Comparison of ENCODE assay signal across 24 cellular contexts in genomic region chr10:104521901-104522827, GRCh38.
DNase-seq lines count a peak whose midpoint lies in the region; ATAC-seq, FAIRE-seq and TF ChIP-seq lines count a peak whose summit lies in the region.
"Had no signal": no experiment of that assay in that cellular context is flagged by ENCODE, and none has a peak within 500 bp of the region (broad histone marks: within the 10 kb centered on the region; RNA-seq: fewer than 3 reads in every experiment).

No MANE protein-coding gene starts in this region.

- H3K27ac Mint-ChIP-seq in neural progenitor cell, result no peak overlapping the region
- H3K27ac Mint-ChIP-seq in CD8-positive, alpha-beta memory T cell, result no peak overlapping the region
- H3K27ac Mint-ChIP-seq: activated naive CD4-positive, alpha-beta T cell treated with anti-CD3 and anti-CD28 coated beads, Interleukin-2, amount 50 U/mL, for 24 hours; nephron progenitor cell had no signal

- H3K9me3 Mint-ChIP-seq in neural progenitor cell, result no peaks in the 10 kb centered on the region
- H3K9me3 Mint-ChIP-seq in CD8-positive, alpha-beta memory T cell, result peaks cover 0 to 1% (median 0%) of the 10 kb centered on the region in 5 donors
- H3K9me3 Mint-ChIP-seq: activated naive CD4-positive, alpha-beta T cell treated with anti-CD3 and anti-CD28 coated beads, Interleukin-2, amount 50 U/mL, for 24 hours; nephron progenitor cell had no signal

- no peaks in the 10 kb centered on the region for H3K23me2 ChIP-seq in H1 (ENCODE audit: low read depth, low read length)

- H3K4me3 ChIP-seq in H1 (ENCODE audit: extremely low read depth in 1 of 4, insufficient read depth in 2 of 4, low read depth in 3 of 4, low read length in 4 of 4) (no peak overlapping the region), neural progenitor cell (no peak overlapping the region)
- no peak overlapping the region for H3K4me3 ChIP-seq in CD8-positive, alpha-beta memory T cell (ENCODE audit: low read length)
- H3K4me3 ChIP-seq: breast epithelium, gastroesophageal sphincter, GM12878, sigmoid colon had no signal

- H2AK5ac ChIP-seq in H1 (ENCODE audit: low read depth, low read length), result no peak overlapping the region

- H2BK12ac ChIP-seq in H1 (ENCODE audit: low read depth, low read length), result no peak overlapping the region

- H3K4me2 ChIP-seq in H1 (ENCODE audit: insufficient read depth in 1 of 2, low read depth in 2 of 2, low read length in 2 of 2) (no peak overlapping the region), neural progenitor cell (no peak overlapping the region)

- H3K23ac ChIP-seq in H1 (ENCODE audit: insufficient read length), result no peak overlapping the region

- no peaks in the 10 kb centered on the region for H3K79me1 ChIP-seq in H1 (ENCODE audit: low read depth, low read length)

- H4K8ac ChIP-seq in H1 (ENCODE audit: extremely low read depth, insufficient read depth, low read length), result no peak overlapping the region

- H3K4me3 Mint-ChIP-seq in neural progenitor cell, result no peak overlapping the region
- H3K4me3 Mint-ChIP-seq in CD8-positive, alpha-beta memory T cell, result no peak overlapping the region
- H3K4me3 Mint-ChIP-seq: activated naive CD4-positive, alpha-beta T cell treated with anti-CD3 and anti-CD28 coated beads, Interleukin-2, amount 50 U/mL, for 24 hours; nephron progenitor cell had no signal

- 80% methylated on average over 10 of the region's 10 CpGs; no CpG with 5 or more reads in 1 of the 2 experiments for WGBS in H1 (ENCODE audit: extremely low coverage in 1 of 2, insufficient coverage in 1 of 2, insufficient read length in 1 of 2, insufficient replicate concordance in 2 of 2, low coverage in 1 of 2, low lambda C conversion rate in 2 of 2, missing lambda C conversion rate in 1 of 2), 2 experiments

- TF ChIP-seq EP300 in H1 (IDR thresholded peaks at IDR 0.05; ENCODE audit: borderline replicate concordance in 1 of 2, low read depth in 2 of 2, low read length in 2 of 2), result no peak

- H3K9ac ChIP-seq in H1 (replicated peaks in 1 of 4; ENCODE audit: extremely low read depth in 1 of 4, low read depth in 3 of 4, low read length in 3 of 4), result no peak overlapping the region
- H3K9ac ChIP-seq in neural progenitor cell, result no peak overlapping the region

- H3K27me3 ChIP-seq in H1 (replicated peaks in 1 of 4; ENCODE audit: control insufficient read depth in 3 of 4, extremely low read depth in 1 of 4, insufficient read depth in 3 of 4, low read length in 3 of 4) (no peaks in the 10 kb centered on the region), neural progenitor cell (no peaks in the 10 kb centered on the region)
- no peaks in the 10 kb centered on the region for H3K27me3 ChIP-seq in CD8-positive, alpha-beta memory T cell (ENCODE audit: insufficient read depth, low read length, poor library complexity, severe bottlenecking)
- H3K27me3 ChIP-seq: breast epithelium, gastroesophageal sphincter, sigmoid colon had no signal

- peak overlapping the region; percentile 58; the same call in 1 of the 2 replicates for H2AFZ ChIP-seq in H1 (ENCODE audit: low read length)
- H2AFZ ChIP-seq in neural progenitor cell (replicated peaks), result peak overlapping the region; percentile 40

- H3K14ac ChIP-seq in H1 (ENCODE audit: insufficient read length), result no peak overlapping the region

- DNase-seq in C1 segment of cervical spinal cord (lab: John Stamatoyannopoulos, UW) (peak in 8 of 14 donors; percentile 6 to 45 (median 23)), NCI-H2227 (lab: John Stamatoyannopoulos, UW; ENCODE audit: unreplicated experiment) (peak; percentile 81), H1 (ENCODE audit: low read depth in 1 of 2, low spot score in 2 of 2) (no peak), neural progenitor cell (ENCODE audit: low spot score) (no peak), T-helper 2 cell (no peak)
- no peak for DNase-seq in CD8-positive, alpha-beta memory T cell
- DNase-seq: activated CD4-positive, alpha-beta T cell treated with anti-CD3 and anti-CD28 coated beads, Interleukin-2, amount 50 U/mL, for 4 hours; activated T-cell treated with anti-CD3 and anti-CD28 coated beads, Interleukin-2, amount 50 U/mL, for 1 hour; erythroblast; mammary epithelial cell; NCI-H1930; NCI-H526; nephron progenitor cell; sigmoid colon; stimulated activated CD4-positive, alpha-beta T cell treated with anti-CD3 and anti-CD28 coated beads, Interleukin-1b, Interleukin-23, amount 100 ng/mL, for 48 hours had no signal

- no peak overlapping the region for H3K56ac ChIP-seq in H1 (replicated peaks; ENCODE audit: insufficient read length, low read depth, low read length)

- no peaks in the 10 kb centered on the region for H4K20me1 ChIP-seq in H1 (replicated peaks in 1 of 2; ENCODE audit: control insufficient read depth in 1 of 2, insufficient read depth in 2 of 2, low read length in 2 of 2)
- H4K20me1 ChIP-seq in neural progenitor cell (ENCODE audit: low read depth), result no peaks in the 10 kb centered on the region

- H3K36me3 Mint-ChIP-seq in neural progenitor cell, result no peaks in the 10 kb centered on the region
- H3K36me3 Mint-ChIP-seq in CD8-positive, alpha-beta memory T cell, result no peaks in the 10 kb centered on the region
- H3K36me3 Mint-ChIP-seq: activated naive CD4-positive, alpha-beta T cell treated with anti-CD3 and anti-CD28 coated beads, Interleukin-2, amount 50 U/mL, for 24 hours had no signal

- H3K9me3 ChIP-seq in H1 (ENCODE audit: insufficient read depth in 2 of 2, low read depth in 1 of 2, low read length in 1 of 2), result no peaks in the 10 kb centered on the region
- no peaks in the 10 kb centered on the region for H3K9me3 ChIP-seq in neural progenitor cell (ENCODE audit: low read depth)
- no peaks in the 10 kb centered on the region for H3K9me3 ChIP-seq in CD8-positive, alpha-beta memory T cell (ENCODE audit: low read length)
- H3K9me3 ChIP-seq: breast epithelium, gastroesophageal sphincter, sigmoid colon had no signal

- H3K18ac ChIP-seq in H1 (ENCODE audit: extremely low read depth, low read length), result no peak overlapping the region

- no peaks in the 10 kb centered on the region for H3F3A ChIP-seq in neural progenitor cell (ENCODE audit: low read depth)

- no peak overlapping the region for H4K91ac ChIP-seq in H1 (replicated peaks; ENCODE audit: insufficient read length, low read length)

- no peaks in the 10 kb centered on the region for H3K36me3 ChIP-seq in H1 (ENCODE audit: control insufficient read depth in 2 of 4, insufficient read depth in 4 of 4, low read length in 3 of 4)
- H3K36me3 ChIP-seq in neural progenitor cell, result no peaks in the 10 kb centered on the region
- H3K36me3 ChIP-seq in CD8-positive, alpha-beta memory T cell (ENCODE audit: insufficient read depth, low read length), result no peaks in the 10 kb centered on the region
- H3K36me3 ChIP-seq: breast epithelium, gastroesophageal sphincter, sigmoid colon had no signal

- ATAC-seq in HG02981 (IDR thresholded peaks at IDR 0.05; ENCODE audit: unreplicated experiment) (no peak), HG03108 (IDR thresholded peaks at IDR 0.05; ENCODE audit: unreplicated experiment) (no peak)
- ATAC-seq: gastroesophageal sphincter, GM12878, HepG2, Panc1 had no signal

- H3K79me2 ChIP-seq in H1 (ENCODE audit: control insufficient read depth in 1 of 2, insufficient read depth in 2 of 2, low read length in 2 of 2) (no peaks in the 10 kb centered on the region), neural progenitor cell (ENCODE audit: low read depth) (no peaks in the 10 kb centered on the region)

- H2BK15ac ChIP-seq in H1 (ENCODE audit: low read length), result no peak overlapping the region

- CTCF ChIA-PET in H1 (lab: Charles Lee; ENCODE audit: partially characterized antibody), result interaction anchor here (0.5 to 2.0 kb wide), 4 partner anchors 12 to 649 kb away, joined by 3 to 6 read pairs (median 3); no protein-coding TSS in a partner anchor
- CTCF ChIA-PET in CD8-positive, alpha-beta memory T cell (lab: Charles Lee), result no interaction called here

- no peak overlapping the region for H2BK120ac ChIP-seq in H1 (replicated peaks; ENCODE audit: low read depth, low read length)

- H2BK5ac ChIP-seq in H1 (ENCODE audit: low read depth, low read length), result no peak overlapping the region

- H2BK20ac ChIP-seq in H1 (ENCODE audit: low read length), result no peak overlapping the region

- TF ChIP-seq CTCF in H1 (IDR thresholded peaks at IDR 0.05; ENCODE audit: control extremely low read depth in 1 of 3, insufficient read depth in 1 of 3, low read depth in 1 of 3, low read length in 3 of 3), result no peak
- no peak for TF ChIP-seq CTCF in neural progenitor cell (IDR thresholded peaks at IDR 0.05)

- no peaks in the 10 kb centered on the region for H3K27me3 Mint-ChIP-seq in neural progenitor cell (ENCODE audit: insufficient read depth, low read depth)
- H3K27me3 Mint-ChIP-seq in CD8-positive, alpha-beta memory T cell, result peaks cover 8 to 31% of the 10 kb centered on the region in 2 donors

- no peak overlapping the region for H3K27ac ChIP-seq in H1 (ENCODE audit: low read depth, low read length)
- no peak overlapping the region for H3K27ac ChIP-seq in neural progenitor cell
- no peak overlapping the region for H3K27ac ChIP-seq in CD8-positive, alpha-beta memory T cell (ENCODE audit: low read depth, low read length)
- H3K27ac ChIP-seq: breast epithelium, gastroesophageal sphincter, sigmoid colon had no signal

- H4K5ac ChIP-seq in H1 (ENCODE audit: insufficient read length, low read depth, low read length), result no peak overlapping the region

- no peak for TF ChIP-seq POLR2A in H1 (IDR thresholded peaks at IDR 0.05; ENCODE audit: control extremely low read depth in 1 of 2, low read depth in 2 of 2, low read length in 2 of 2)

- H3K4me1 Mint-ChIP-seq in neural progenitor cell, result peaks cover 2% of the 10 kb centered on the region
- no peaks in the 10 kb centered on the region for H3K4me1 Mint-ChIP-seq in CD8-positive, alpha-beta memory T cell
- H3K4me1 Mint-ChIP-seq: activated naive CD4-positive, alpha-beta T cell treated with anti-CD3 and anti-CD28 coated beads, Interleukin-2, amount 50 U/mL, for 24 hours; nephron progenitor cell had no signal

- TF ChIP-seq RAD21 in H1 (IDR thresholded peaks at IDR 0.05 in 1 of 2, conservative IDR thresholded peaks at IDR 0.05 in 1 of 2; ENCODE audit: low read depth in 2 of 2, low read length in 2 of 2), result no peak

- FAIRE-seq in H1 (lab: Jason Lieb, UNC), result no peak
- FAIRE-seq: G401.6, GM12878, HepG2 had no signal

- H3K4ac ChIP-seq in H1 (replicated peaks; ENCODE audit: insufficient read length, low read depth, low read length), result no peak overlapping the region

- POLR2A ChIA-PET in H1 (lab: Charles Lee; ENCODE audit: partially characterized antibody), result no interaction called here
- POLR2A ChIA-PET in CD8-positive, alpha-beta memory T cell (lab: Charles Lee), result no interaction called here

- H3K4me1 ChIP-seq in H1 (replicated peaks in 1 of 4; ENCODE audit: control insufficient read depth in 3 of 4, insufficient read depth in 4 of 4, low read length in 3 of 4), result no peaks in the 10 kb centered on the region
- H3K4me1 ChIP-seq in neural progenitor cell, result peaks cover 5% of the 10 kb centered on the region
- H3K4me1 ChIP-seq in CD8-positive, alpha-beta memory T cell (ENCODE audit: insufficient read depth, low read length), result no peaks in the 10 kb centered on the region
- H3K4me1 ChIP-seq: breast epithelium, sigmoid colon had no signal

TF ChIP-seq in H1, 55 proteins besides CTCF, POLR2A, EP300 and RAD21 (continues in another document):
- no peak for TF ChIP-seq SIX5 (IDR thresholded peaks at IDR 0.05; ENCODE audit: low read depth, low read length)

Comparison
In these comparisons a context has a peak if more than half of its experiments do, and no peak if none do; other contexts are left out.
1. DNase-seq: peak in C1 segment of cervical spinal cord (8 of 14) and NCI-H2227 (single experiment); none in H1 (0 of 2), neural progenitor cell (single experiment), CD8-positive, alpha-beta memory T cell (0 of 5) and T-helper 2 cell (0 of 5).